8 cellular contexts compared by ENCODE assay signal in the genomic region with DNA sequence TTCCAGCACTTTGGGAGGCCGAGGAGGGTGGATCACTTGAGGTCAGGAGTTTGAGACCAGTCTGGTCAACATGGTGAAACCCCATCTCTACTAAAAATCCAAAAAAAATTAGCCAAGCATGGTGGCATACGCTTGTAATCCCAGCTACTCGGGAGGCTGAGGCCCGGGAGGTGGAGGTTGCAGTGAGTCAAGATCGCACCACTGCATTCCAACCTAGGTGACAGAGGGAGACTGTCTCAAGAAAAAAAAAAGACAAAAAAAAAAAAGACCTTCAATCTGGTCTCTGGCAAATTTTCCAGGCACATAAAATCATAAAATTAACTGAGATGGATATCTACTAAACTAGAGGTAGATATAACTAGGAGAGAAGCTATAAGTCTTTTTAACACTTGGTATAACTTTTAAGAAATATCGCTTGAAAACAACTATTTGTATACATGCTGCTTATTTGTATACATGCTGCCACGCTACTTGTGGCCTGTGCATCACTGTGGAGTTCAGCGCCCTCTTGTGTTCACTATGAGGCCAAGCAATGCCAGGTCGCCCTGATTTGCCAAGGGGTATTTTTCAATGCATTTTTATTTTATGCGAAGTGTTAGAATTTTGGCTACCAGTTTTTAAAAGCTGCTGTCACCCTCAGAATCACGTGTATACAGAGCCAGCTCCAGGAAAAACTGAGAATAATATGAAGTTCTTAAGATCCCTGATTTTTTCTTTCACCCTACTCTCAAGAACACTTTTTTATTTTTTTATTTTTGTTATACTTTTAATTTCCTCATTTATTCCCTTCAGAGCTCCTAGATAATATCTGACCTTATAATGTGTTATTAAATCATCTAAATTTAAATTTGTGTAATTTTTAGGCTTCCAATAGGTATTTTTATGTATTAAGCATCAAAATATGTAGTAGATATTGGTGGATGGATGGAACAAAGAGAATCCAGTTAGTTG.
A peak's percentile ranks its signal among the peaks of the same experiment; 100 is the strongest.
DNase-seq lines count a peak whose midpoint lies in the region; ATAC-seq and TF ChIP-seq lines count a peak whose summit lies in the region.

No MANE protein-coding gene starts in this region.

- ATAC-seq in HG02763 (IDR thresholded peaks at IDR 0.05; ENCODE audit: unreplicated experiment): peak; percentile 73
- no peak for ATAC-seq in HG02759 (IDR thresholded peaks at IDR 0.05; ENCODE audit: unreplicated experiment)

- H3K4me3 ChIP-seq in GM12864 (ENCODE audit: low read depth, low read length) (no peak overlapping the region), WI38 (ENCODE audit: low read depth, low read length) (no peak overlapping the region)

- TF ChIP-seq CTCF in GM12864 (IDR thresholded peaks at IDR 0.05; ENCODE audit: low read depth, low read length, missing control alignments): peak; percentile 86
- TF ChIP-seq CTCF in WI38 (IDR thresholded peaks at IDR 0.05; ENCODE audit: low read depth, low read length): peak; percentile 86

- DNase-seq in GM12864 (ENCODE audit: low read depth) (peak; percentile 47), NCI-H2171 treated with DMSO at 0.1 percent for 48 hours (lab: John Stamatoyannopoulos, UW) (peak; percentile 84), kidney tubule cell (ENCODE audit: low spot score) (peak; percentile 73)
- peak; percentile 55 for DNase-seq in central memory CD4-positive, alpha-beta T cell
- peak; percentile 49 for DNase-seq in stimulated activated CD4-positive, alpha-beta T cell treated with anti-CD3 and anti-CD28 coated beads, Interleukin-4, amount 100 ng/mL, for 1 hour
